1 cellular context compared by ENCODE assay signal in genomic region chr3:13241621-13242363, GRCh38.
TF ChIP-seq lines count a peak whose summit lies in the region.

No MANE protein-coding gene starts in this region.

TF ChIP-seq in H1, 55 proteins besides CTCF, POLR2A, EP300 and RAD21 (continued from another document):
- TF ChIP-seq CHD7 (IDR thresholded peaks at IDR 0.05; ENCODE audit: insufficient replicate concordance, low read length) (no peak), USF2 (IDR thresholded peaks at IDR 0.05; ENCODE audit: low read length) (no peak), HDAC2 (IDR thresholded peaks at IDR 0.05; ENCODE audit: borderline replicate concordance in 1 of 2, low read depth in 2 of 2, low read length in 2 of 2) (no peak), ATF2 (IDR thresholded peaks at IDR 0.05; ENCODE audit: low read length) (no peak), TBP (IDR thresholded peaks at IDR 0.05; ENCODE audit: low read depth, low read length) (no peak), EGR1 (IDR thresholded peaks at IDR 0.05; ENCODE audit: borderline replicate concordance, low read depth, low read length) (no peak), FOSL1 (IDR thresholded peaks at IDR 0.05; ENCODE audit: insufficient read depth, low read depth, low read length) (no peak), SIRT6 (IDR thresholded peaks at IDR 0.05; ENCODE audit: low read length) (no peak), NRF1 (IDR thresholded peaks at IDR 0.05; ENCODE audit: low read depth, low read length) (no peak)
TF ChIP-seq in H1: peak in this region for 0.
